1 cellular context compared by ENCODE assay signal in genomic region chr2:27128810-27129571, GRCh38.
A peak's percentile ranks its signal among the peaks of the same experiment; 100 is the strongest.
TF ChIP-seq lines count a peak whose summit lies in the region.

No MANE protein-coding gene starts in this region.

TF ChIP-seq in H1, 55 proteins besides CTCF, POLR2A, EP300 and RAD21:
- TF ChIP-seq TBP (IDR thresholded peaks at IDR 0.05; ENCODE audit: low read depth, low read length) (no peak), BRCA1 (IDR thresholded peaks at IDR 0.05; ENCODE audit: low read depth, low read length) (no peak), BACH1 (IDR thresholded peaks at IDR 0.05; ENCODE audit: low read length) (no peak), POLR2AphosphoS5 (IDR thresholded peaks at IDR 0.05; ENCODE audit: low read depth, low read length) (peak; percentile 26; the same call in 1 of the 2 replicates)
- TF ChIP-seq, protein P1, sequence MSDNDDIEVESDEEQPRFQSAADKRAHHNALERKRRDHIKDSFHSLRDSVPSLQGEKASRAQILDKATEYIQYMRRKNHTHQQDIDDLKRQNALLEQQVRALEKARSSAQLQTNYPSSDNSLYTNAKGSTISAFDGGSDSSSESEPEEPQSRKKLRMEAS (IDR thresholded peaks at IDR 0.05), result no peak
